In the genomic region with DNA sequence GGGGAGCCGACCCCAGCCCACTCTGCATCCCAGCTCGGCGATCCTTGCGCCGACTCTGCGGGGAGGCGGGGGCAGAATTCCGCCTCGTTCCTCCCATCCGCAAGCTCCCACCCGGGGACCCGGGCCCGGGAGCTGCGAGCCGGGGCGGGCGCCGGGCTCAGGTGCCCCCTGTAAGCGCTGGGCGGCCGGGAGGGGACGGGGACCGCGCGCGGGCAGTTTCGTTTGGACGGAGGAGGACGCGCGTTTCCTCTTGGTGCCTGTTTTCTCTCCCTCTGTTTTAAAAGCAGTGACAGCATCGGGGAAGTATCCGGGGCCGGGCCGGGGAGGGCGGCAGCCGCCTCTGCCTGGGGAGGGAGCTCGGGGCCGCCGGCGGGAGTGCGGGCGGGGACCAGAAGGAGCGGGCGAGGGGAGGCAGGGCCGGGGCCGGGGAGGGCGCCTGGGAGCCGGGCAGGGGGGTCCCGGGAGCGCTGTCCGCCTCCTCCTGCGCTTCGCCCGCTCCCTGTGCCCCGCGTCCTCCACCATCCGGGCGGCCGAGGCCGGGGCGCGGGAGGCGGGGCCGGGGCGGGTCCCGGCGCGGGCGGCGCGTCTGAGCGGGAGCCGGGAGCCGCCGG, we compare ENCODE assay signal across 1 cellular context.
TF ChIP-seq lines count a peak whose summit lies in the region.

No MANE protein-coding gene starts in this region.

TF ChIP-seq in GM23338, 12 proteins besides CTCF, POLR2A, EP300 and RAD21 (continued from another document):
- TF ChIP-seq, protein P1, sequence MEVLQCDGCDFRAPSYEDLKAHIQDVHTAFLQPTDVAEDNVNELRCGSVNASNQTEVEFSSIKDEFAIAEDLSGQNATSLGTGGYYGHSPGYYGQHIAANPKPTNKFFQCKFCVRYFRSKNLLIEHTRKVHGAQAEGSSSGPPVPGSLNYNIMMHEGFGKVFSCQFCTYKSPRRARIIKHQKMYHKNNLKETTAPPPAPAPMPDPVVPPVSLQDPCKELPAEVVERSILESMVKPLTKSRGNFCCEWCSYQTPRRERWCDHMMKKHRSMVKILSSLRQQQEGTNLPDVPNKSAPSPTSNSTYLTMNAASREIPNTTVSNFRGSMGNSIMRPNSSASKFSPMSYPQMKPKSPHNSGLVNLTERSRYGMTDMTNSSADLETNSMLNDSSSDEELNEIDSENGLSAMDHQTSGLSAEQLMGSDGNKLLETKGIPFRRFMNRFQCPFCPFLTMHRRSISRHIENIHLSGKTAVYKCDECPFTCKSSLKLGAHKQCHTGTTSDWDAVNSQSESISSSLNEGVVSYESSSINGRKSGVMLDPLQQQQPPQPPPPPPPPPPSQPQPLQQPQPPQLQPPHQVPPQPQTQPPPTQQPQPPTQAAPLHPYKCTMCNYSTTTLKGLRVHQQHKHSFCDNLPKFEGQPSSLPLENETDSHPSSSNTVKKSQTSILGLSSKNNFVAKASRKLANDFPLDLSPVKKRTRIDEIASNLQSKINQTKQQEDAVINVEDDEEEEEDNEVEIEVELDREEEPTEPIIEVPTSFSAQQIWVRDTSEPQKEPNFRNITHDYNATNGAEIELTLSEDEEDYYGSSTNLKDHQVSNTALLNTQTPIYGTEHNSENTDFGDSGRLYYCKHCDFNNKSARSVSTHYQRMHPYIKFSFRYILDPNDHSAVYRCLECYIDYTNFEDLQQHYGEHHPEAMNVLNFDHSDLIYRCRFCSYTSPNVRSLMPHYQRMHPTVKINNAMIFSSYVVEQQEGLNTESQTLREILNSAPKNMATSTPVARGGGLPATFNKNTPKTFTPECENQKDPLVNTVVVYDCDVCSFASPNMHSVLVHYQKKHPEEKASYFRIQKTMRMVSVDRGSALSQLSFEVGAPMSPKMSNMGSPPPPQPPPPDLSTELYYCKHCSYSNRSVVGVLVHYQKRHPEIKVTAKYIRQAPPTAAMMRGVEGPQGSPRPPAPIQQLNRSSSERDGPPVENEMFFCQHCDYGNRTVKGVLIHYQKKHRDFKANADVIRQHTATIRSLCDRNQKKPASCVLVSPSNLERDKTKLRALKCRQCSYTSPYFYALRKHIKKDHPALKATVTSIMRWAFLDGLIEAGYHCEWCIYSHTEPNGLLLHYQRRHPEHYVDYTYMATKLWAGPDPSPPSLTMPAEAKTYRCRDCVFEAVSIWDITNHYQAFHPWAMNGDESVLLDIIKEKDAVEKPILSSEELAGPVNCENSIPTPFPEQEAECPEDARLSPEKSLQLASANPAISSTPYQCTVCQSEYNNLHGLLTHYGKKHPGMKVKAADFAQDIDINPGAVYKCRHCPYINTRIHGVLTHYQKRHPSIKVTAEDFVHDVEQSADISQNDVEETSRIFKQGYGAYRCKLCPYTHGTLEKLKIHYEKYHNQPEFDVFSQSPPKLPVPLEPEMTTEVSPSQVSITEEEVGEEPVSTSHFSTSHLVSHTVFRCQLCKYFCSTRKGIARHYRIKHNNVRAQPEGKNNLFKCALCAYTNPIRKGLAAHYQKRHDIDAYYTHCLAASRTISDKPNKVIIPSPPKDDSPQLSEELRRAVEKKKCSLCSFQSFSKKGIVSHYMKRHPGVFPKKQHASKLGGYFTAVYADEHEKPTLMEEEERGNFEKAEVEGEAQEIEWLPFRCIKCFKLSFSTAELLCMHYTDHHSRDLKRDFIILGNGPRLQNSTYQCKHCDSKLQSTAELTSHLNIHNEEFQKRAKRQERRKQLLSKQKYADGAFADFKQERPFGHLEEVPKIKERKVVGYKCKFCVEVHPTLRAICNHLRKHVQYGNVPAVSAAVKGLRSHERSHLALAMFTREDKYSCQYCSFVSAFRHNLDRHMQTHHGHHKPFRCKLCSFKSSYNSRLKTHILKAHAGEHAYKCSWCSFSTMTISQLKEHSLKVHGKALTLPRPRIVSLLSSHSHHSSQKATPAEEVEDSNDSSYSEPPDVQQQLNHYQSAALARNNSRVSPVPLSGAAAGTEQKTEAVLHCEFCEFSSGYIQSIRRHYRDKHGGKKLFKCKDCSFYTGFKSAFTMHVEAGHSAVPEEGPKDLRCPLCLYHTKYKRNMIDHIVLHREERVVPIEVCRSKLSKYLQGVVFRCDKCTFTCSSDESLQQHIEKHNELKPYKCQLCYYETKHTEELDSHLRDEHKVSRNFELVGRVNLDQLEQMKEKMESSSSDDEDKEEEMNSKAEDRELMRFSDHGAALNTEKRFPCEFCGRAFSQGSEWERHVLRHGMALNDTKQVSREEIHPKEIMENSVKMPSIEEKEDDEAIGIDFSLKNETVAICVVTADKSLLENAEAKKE (CRISPR knock-in tag; IDR thresholded peaks at IDR 0.05) = no peak
- TF ChIP-seq NANOG (IDR thresholded peaks at IDR 0.05; ENCODE audit: borderline replicate concordance) = no peak
- no peak for TF ChIP-seq CREB1 (CRISPR knock-in tag; IDR thresholded peaks at IDR 0.05; ENCODE audit: low read depth)
- no peak for TF ChIP-seq ZNF114 (CRISPR knock-in tag; IDR thresholded peaks at IDR 0.05)
- no peak for TF ChIP-seq POLR2AphosphoS5 (IDR thresholded peaks at IDR 0.05; ENCODE audit: low read depth)
